Comparison of ENCODE assay signal across 19 cellular contexts in genomic region chr3:155231792-155232191, GRCh38.
DNase-seq lines count a peak whose midpoint lies in the region; ATAC-seq and TF ChIP-seq lines count a peak whose summit lies in the region.
"Had no signal": no experiment of that assay in that cellular context is flagged by ENCODE, and none has a peak within 500 bp of the region (broad histone marks: within the 10 kb centered on the region; RNA-seq: fewer than 3 reads in every experiment).

No MANE protein-coding gene starts in this region.

- H3K18ac ChIP-seq in neuronal stem cell (ENCODE audit: low read length) = no peak overlapping the region

- no peak overlapping the region for H2BK12ac ChIP-seq in neuronal stem cell (ENCODE audit: low read length)

- H3K27me3 ChIP-seq in left ventricle myocardium inferior (ENCODE audit: low read depth) (no peaks in the 10 kb centered on the region), adipocyte (replicated peaks; ENCODE audit: control insufficient read depth, insufficient read depth, low read length) (no peaks in the 10 kb centered on the region), tibial nerve (no peaks in the 10 kb centered on the region), neuronal stem cell (ENCODE audit: control insufficient read depth in 3 of 3, insufficient read depth in 3 of 3, low read depth in 1 of 3, low read length in 3 of 3) (no peaks in the 10 kb centered on the region)
- H3K27me3 ChIP-seq: SJSA1, spleen had no signal

- H3K23ac ChIP-seq in neuronal stem cell (ENCODE audit: low read depth, low read length, poor library complexity) = no peak overlapping the region

- DNase-seq in left ventricle myocardium inferior (no peak), left cardiac atrium (no peak), adipocyte (ENCODE audit: low read depth) (no peak), tibial nerve (ENCODE audit: low spot score in 2 of 2) (no peak), NCI-H2227 treated with DMSO at 0.1 percent for 48 hours (lab: John Stamatoyannopoulos, UW) (no peak), neuronal stem cell (ENCODE audit: low spot score) (no peak)
- DNase-seq in activated naive CD4-positive, alpha-beta T cell treated with anti-CD3 and anti-CD28 coated beads for 36 hours = no peak
- DNase-seq: activated CD8-positive, alpha-beta memory T cell treated with anti-CD3 and anti-CD28 coated beads for 24 hours; COR-L47; endodermal cell; glutamatergic neuron; H7; left colon; NCI-H1930; nephron progenitor cell; spleen had no signal

- H2BK15ac ChIP-seq in neuronal stem cell (ENCODE audit: low read length) = no peak overlapping the region

- no peak overlapping the region for H3K4me2 ChIP-seq in neuronal stem cell (ENCODE audit: insufficient read depth, low read length, poor library complexity, severe bottlenecking)

- H2BK5ac ChIP-seq in neuronal stem cell (ENCODE audit: low read length) = no peak overlapping the region

- H3K27ac Mint-ChIP-seq in activated naive CD4-positive, alpha-beta T cell treated with anti-CD3 and anti-CD28 coated beads for 36 hours = no peak overlapping the region
- H3K27ac Mint-ChIP-seq: endodermal cell, nephron progenitor cell had no signal

- no peaks in the 10 kb centered on the region for H3K9me3 Mint-ChIP-seq in activated naive CD4-positive, alpha-beta T cell treated with anti-CD3 and anti-CD28 coated beads for 36 hours
- H3K9me3 Mint-ChIP-seq: endodermal cell had no signal

- no peak overlapping the region for H2BK120ac ChIP-seq in neuronal stem cell (ENCODE audit: low read depth, low read length)

- H3K36me3 Mint-ChIP-seq in activated naive CD4-positive, alpha-beta T cell treated with anti-CD3 and anti-CD28 coated beads for 36 hours (ENCODE audit: low read depth) = no peaks in the 10 kb centered on the region

- TF ChIP-seq CTCF in left ventricle myocardium inferior (IDR thresholded peaks at IDR 0.05; ENCODE audit: borderline replicate concordance) (no peak), tibial nerve (IDR thresholded peaks at IDR 0.05) (no peak)

- H3K27me3 Mint-ChIP-seq in activated naive CD4-positive, alpha-beta T cell treated with anti-CD3 and anti-CD28 coated beads for 36 hours (ENCODE audit: low read depth) = peaks cover 2% of the 10 kb centered on the region

- 80 to 91% methylated on average over 2 of the region's 2 CpGs for WGBS in tibial nerve, 2 donors
- WGBS in neuronal stem cell (ENCODE audit: extremely low coverage in 2 of 2, insufficient read length in 2 of 2, insufficient replicate concordance in 1 of 2), 2 donors = no CpG with 5 or more reads among the region's 2 CpGs

- H3K27ac ChIP-seq in left ventricle myocardium inferior (replicated peaks) (peak overlapping the region; percentile 85), tibial nerve (peak overlapping the region in 3 of 4 donors; percentile 34 to 77 (median 45)), neuronal stem cell (replicated peaks; ENCODE audit: low read length) (no peak overlapping the region)
- H3K27ac ChIP-seq: SJSA1 had no signal

- H3K4me3 ChIP-seq in left ventricle myocardium inferior (no peak overlapping the region), adipocyte (ENCODE audit: low read length) (no peak overlapping the region), tibial nerve (no peak overlapping the region), neuronal stem cell (ENCODE audit: low read length in 2 of 2) (peak overlapping the region in 1 of 2 donors; percentile 66)
- H3K4me3 ChIP-seq: SJSA1, spleen, thoracic aorta had no signal

- H3K79me1 ChIP-seq in neuronal stem cell (ENCODE audit: low read depth, low read length) = no peaks in the 10 kb centered on the region

- H3K14ac ChIP-seq in neuronal stem cell (ENCODE audit: low read length) = no peak overlapping the region

- H2AK5ac ChIP-seq in neuronal stem cell (ENCODE audit: low read depth, low read length) = no peak overlapping the region

- no peak overlapping the region for H4K91ac ChIP-seq in neuronal stem cell (ENCODE audit: low read depth, low read length, poor library complexity)

- H3K4me1 ChIP-seq in left ventricle myocardium inferior = peaks cover 19% of the 10 kb centered on the region
- H3K4me1 ChIP-seq in adipocyte (ENCODE audit: control insufficient read depth, insufficient read depth, low read length) = peaks cover 50% of the 10 kb centered on the region
- H3K4me1 ChIP-seq in tibial nerve = peaks cover 0 to 16% (median 2%) of the 10 kb centered on the region in 4 donors
- no peaks in the 10 kb centered on the region for H3K4me1 ChIP-seq in neuronal stem cell (ENCODE audit: control insufficient read depth in 2 of 2, insufficient read depth in 1 of 2, low read depth in 1 of 2, low read length in 2 of 2)
- H3K4me1 ChIP-seq: spleen had no signal

- H3K9me3 ChIP-seq in left ventricle myocardium inferior (replicated peaks) = no peaks in the 10 kb centered on the region
- peaks cover 3% of the 10 kb centered on the region for H3K9me3 ChIP-seq in adipocyte (ENCODE audit: control insufficient read depth, low read length)
- H3K9me3 ChIP-seq in tibial nerve = no peaks in the 10 kb centered on the region
- H3K9me3 ChIP-seq in neuronal stem cell (replicated peaks in 1 of 2; ENCODE audit: control insufficient read depth in 2 of 2, insufficient read depth in 1 of 2, low read depth in 1 of 2, low read length in 2 of 2) = no peaks in the 10 kb centered on the region
- H3K9me3 ChIP-seq: SJSA1, spleen, thoracic aorta had no signal

- H3K36me3 ChIP-seq in left ventricle myocardium inferior (no peaks in the 10 kb centered on the region), adipocyte (ENCODE audit: control insufficient read depth, insufficient read depth, low read length, severe bottlenecking) (no peaks in the 10 kb centered on the region), tibial nerve (no peaks in the 10 kb centered on the region), neuronal stem cell (replicated peaks in 1 of 2; ENCODE audit: control insufficient read depth in 2 of 2, insufficient read depth in 2 of 2, low read length in 2 of 2) (no peaks in the 10 kb centered on the region)
- H3K36me3 ChIP-seq: SJSA1, spleen, thoracic aorta had no signal

- no peak overlapping the region for H4K8ac ChIP-seq in neuronal stem cell (ENCODE audit: low read depth, low read length)

- H3K4me1 Mint-ChIP-seq in activated naive CD4-positive, alpha-beta T cell treated with anti-CD3 and anti-CD28 coated beads for 36 hours (ENCODE audit: low read depth) = no peaks in the 10 kb centered on the region
- H3K4me1 Mint-ChIP-seq: endodermal cell had no signal

- no peak overlapping the region for H3K4ac ChIP-seq in neuronal stem cell (ENCODE audit: low read length)

- H3K9ac ChIP-seq in adipocyte (ENCODE audit: low read length) (peak overlapping the region; percentile 35), neuronal stem cell (ENCODE audit: low read depth, low read length, poor library complexity) (no peak overlapping the region)

- intact Hi-C loops in left ventricle myocardium inferior (cut with micrococcal nuclease) (no loop called here), left cardiac atrium (cut with DNase I) (no loop called here)
- intact Hi-C loops in activated naive CD4-positive, alpha-beta T cell treated with anti-CD3 and anti-CD28 coated beads for 36 hours (cut with micrococcal nuclease) = no loop called here

- ATAC-seq in left cardiac atrium (no peak), HG02973 (IDR thresholded peaks at IDR 0.05; ENCODE audit: unreplicated experiment) (peak; percentile 73)
- ATAC-seq: left colon had no signal

- no peak overlapping the region for H2AFZ ChIP-seq in neuronal stem cell (ENCODE audit: low read length)

- CTCF ChIA-PET in activated naive CD4-positive, alpha-beta T cell treated with anti-CD3 and anti-CD28 coated beads for 36 hours (lab: Charles Lee) = no interaction called here

- TF ChIP-seq POLR2A in tibial nerve (IDR thresholded peaks at IDR 0.05) = no peak

- no peak for TF ChIP-seq EP300 in tibial nerve (IDR thresholded peaks at IDR 0.05)

- H3K4me3 Mint-ChIP-seq in activated naive CD4-positive, alpha-beta T cell treated with anti-CD3 and anti-CD28 coated beads for 36 hours = no peak overlapping the region
- H3K4me3 Mint-ChIP-seq: endodermal cell, nephron progenitor cell had no signal
